Comparison of ENCODE assay signal across 21 cellular contexts in genomic region chr7:143479055-143479766, GRCh38. TPM values are rescaled to one million over a fixed set of nuclear protein-coding genes. Genes with fewer than 3 reads are reported as not detected.
"Had no signal": no experiment of that assay in that cellular context is flagged by ENCODE, and none has a peak within 500 bp of the region (broad histone marks: within the 10 kb centered on the region; RNA-seq: fewer than 3 reads in every experiment).

No MANE protein-coding gene starts in this region.

- ATAC-seq: effector memory CD8-positive, alpha-beta T cell; foreskin keratinocyte; natural killer cell treated with Interleukin-12 subunit alpha and Interleukin-12 subunit beta and Interleukin-15 and Interleukin-18, amount 100 ng/mL, for 72 hours had no signal

- H3K36me3 ChIP-seq: heart left ventricle, tibial nerve had no signal

- DNase-seq: activated CD4-positive, CD25-positive, alpha-beta regulatory T cell treated with anti-CD3 and anti-CD28 coated beads, Interleukin-2, amount 50 U/mL, for 72 hours; activated naive CD4-positive, alpha-beta T cell treated with Interleukin-2 at 50 U/mL for 16 hours; activated T-cell treated with anti-CD3 and anti-CD28 coated beads for 4 hours; aorta; dermis blood vessel endothelial cell; effector memory CD8-positive, alpha-beta T cell; foreskin keratinocyte; heart left ventricle; posterior cingulate gyrus; retina; small intestine; stimulated activated CD4-positive, alpha-beta T cell treated with anti-CD3 and anti-CD28 coated beads, Interleukin-4, amount 100 ng/mL, for 24 hours; stimulated activated naive CD4-positive, alpha-beta T cell; T-helper 1 cell had no signal

- H3K27me3 ChIP-seq: foreskin keratinocyte, heart left ventricle, tibial nerve had no signal

- H3K27ac Mint-ChIP-seq: effector memory CD8-positive, alpha-beta T cell; natural killer cell treated with Interleukin-12 subunit alpha and Interleukin-12 subunit beta and Interleukin-15 and Interleukin-18, amount 100 ng/mL, for 72 hours had no signal

- H3K36me3 Mint-ChIP-seq: natural killer cell treated with Interleukin-12 subunit alpha and Interleukin-12 subunit beta and Interleukin-15 and Interleukin-18, amount 100 ng/mL, for 72 hours had no signal

- FAIRE-seq: islet of Langerhans, small intestine had no signal

- H3K4me3 ChIP-seq: heart left ventricle, tibial nerve had no signal

- H3K4me3 Mint-ChIP-seq: effector memory CD8-positive, alpha-beta T cell; natural killer cell treated with Interleukin-12 subunit alpha and Interleukin-12 subunit beta and Interleukin-15 and Interleukin-18, amount 100 ng/mL, for 72 hours had no signal

- H3K9me3 ChIP-seq: tibial nerve had no signal

- H3K27ac ChIP-seq: epithelial cell of prostate, foreskin keratinocyte had no signal

- H3K9me3 Mint-ChIP-seq: effector memory CD8-positive, alpha-beta T cell; natural killer cell treated with Interleukin-12 subunit alpha and Interleukin-12 subunit beta and Interleukin-15 and Interleukin-18, amount 100 ng/mL, for 72 hours had no signal

- H3K27me3 Mint-ChIP-seq: effector memory CD8-positive, alpha-beta T cell had no signal

- H3K4me1 ChIP-seq: foreskin keratinocyte, tibial nerve had no signal

RNA-seq across cellular contexts. Expression of gene TAS2R41, which starts 1.5 kb away (rescaled TPM):
- total RNA-seq: activated CD8-positive, alpha-beta memory T cell treated with anti-CD3 and anti-CD28 coated beads for 36 hours; chondrocyte; dermis blood vessel endothelial cell; foreskin keratinocyte; heart left ventricle; natural killer cell treated with Interleukin-12 subunit alpha and Interleukin-12 subunit beta and Interleukin-15 and Interleukin-18, amount 100 ng/mL, for 72 hours; subcutaneous adipose tissue; tibial nerve had no signal
- polyA plus RNA-seq: aorta, foreskin keratinocyte, heart left ventricle, small intestine had no signal

RNA-seq across cellular contexts. Expression of gene TAS2R60, which starts 36.0 kb away (rescaled TPM):
- total RNA-seq: activated CD8-positive, alpha-beta memory T cell treated with anti-CD3 and anti-CD28 coated beads for 36 hours; chondrocyte; dermis blood vessel endothelial cell; foreskin keratinocyte; heart left ventricle; natural killer cell treated with Interleukin-12 subunit alpha and Interleukin-12 subunit beta and Interleukin-15 and Interleukin-18, amount 100 ng/mL, for 72 hours; tibial nerve had no signal
- polyA plus RNA-seq: aorta, foreskin keratinocyte, heart left ventricle, small intestine had no signal
